ENCODE assay signal across 13 cellular contexts in genomic region chr5:401216-402034, GRCh38. TPM values are rescaled to one million over a fixed set of nuclear protein-coding genes. Genes with fewer than 3 reads are reported as not detected.
DNase-seq lines count a peak whose midpoint lies in the region; ATAC-seq and TF ChIP-seq lines count a peak whose summit lies in the region.
"Had no signal": no experiment of that assay in that cellular context is flagged by ENCODE, and none has a peak within 500 bp of the region (broad histone marks: within the 10 kb centered on the region; RNA-seq: fewer than 3 reads in every experiment).

No MANE protein-coding gene starts in this region.

- no peak overlapping the region for H3K4me3 Mint-ChIP-seq in T-helper 1 cell treated with Interleukin-12 subunit alpha and Interleukin-12 subunit beta and Interleukin-4 antibody, amounts not matched to agents 30 μg/mL and 1 μg/mL, for 36 hours
- no peak overlapping the region for H3K4me3 Mint-ChIP-seq in WTC11
- H3K4me3 Mint-ChIP-seq: natural killer cell treated with Interleukin-12 subunit alpha and Interleukin-12 subunit beta and Interleukin-15 and Interleukin-18, amount 100 ng/mL, for 72 hours had no signal

- no peaks in the 10 kb centered on the region for H3K36me3 ChIP-seq in HEK293 (ENCODE audit: control insufficient read depth in 2 of 2, insufficient read depth in 1 of 2, low read length in 2 of 2)
- H3K36me3 ChIP-seq in esophagus muscularis mucosa: no peaks in the 10 kb centered on the region

- no peak for DNase-seq in T-helper 1 cell
- DNase-seq in esophagus muscularis mucosa (ENCODE audit: extremely low spot score): peak; percentile 57
- peak; percentile 66 for DNase-seq in posterior vena cava (ENCODE audit: low spot score)
- DNase-seq in WTC11 (ENCODE audit: low spot score): no peak
- DNase-seq: amygdala, dermis blood vessel endothelial cell, foreskin keratinocyte, NCI-H2171 had no signal

- H3K4me3 ChIP-seq in HEK293 (ENCODE audit: low read depth, low read length) (no peak overlapping the region), esophagus muscularis mucosa (no peak overlapping the region)

- no peaks in the 10 kb centered on the region for H3K9me3 Mint-ChIP-seq in T-helper 1 cell treated with Interleukin-12 subunit alpha and Interleukin-12 subunit beta and Interleukin-4 antibody, amounts not matched to agents 30 μg/mL and 1 μg/mL, for 36 hours
- no peaks in the 10 kb centered on the region for H3K9me3 Mint-ChIP-seq in WTC11
- H3K9me3 Mint-ChIP-seq: natural killer cell treated with Interleukin-12 subunit alpha and Interleukin-12 subunit beta and Interleukin-15 and Interleukin-18, amount 100 ng/mL, for 72 hours had no signal

- no peak for TF ChIP-seq CTCF in HEK293 (tag by site-specific recombination; IDR thresholded peaks at IDR 0.05)
- no peak for TF ChIP-seq CTCF in esophagus muscularis mucosa (IDR thresholded peaks at IDR 0.05)
- no peak for TF ChIP-seq CTCF in WTC11 (IDR thresholded peaks at IDR 0.05)

- H3K36me3 Mint-ChIP-seq in T-helper 1 cell treated with Interleukin-12 subunit alpha and Interleukin-12 subunit beta and Interleukin-4 antibody, amounts not matched to agents 30 μg/mL and 1 μg/mL, for 36 hours (ENCODE audit: low read depth): peaks cover 16% of the 10 kb centered on the region
- H3K36me3 Mint-ChIP-seq in WTC11: no peaks in the 10 kb centered on the region
- H3K36me3 Mint-ChIP-seq: natural killer cell treated with Interleukin-12 subunit alpha and Interleukin-12 subunit beta and Interleukin-15 and Interleukin-18, amount 100 ng/mL, for 72 hours had no signal

- intact Hi-C loops in esophagus muscularis mucosa (cut with DNase I): no loop called here
- intact Hi-C loops in posterior vena cava (cut with DNase I): no loop called here

- peaks cover 18% of the 10 kb centered on the region for H3K4me1 Mint-ChIP-seq in T-helper 1 cell treated with Interleukin-12 subunit alpha and Interleukin-12 subunit beta and Interleukin-4 antibody, amounts not matched to agents 30 μg/mL and 1 μg/mL, for 36 hours (ENCODE audit: low read depth)
- H3K4me1 Mint-ChIP-seq in WTC11: peaks cover 12% of the 10 kb centered on the region

- WGBS in esophagus muscularis mucosa: 93% methylated on average over 20 of the region's 23 CpGs

- H3K27ac ChIP-seq in HEK293 (ENCODE audit: extremely low read depth, low read depth, low read length): no peak overlapping the region
- H3K27ac ChIP-seq in esophagus muscularis mucosa (replicated peaks in 1 of 4): no peak overlapping the region
- H3K27ac ChIP-seq: foreskin keratinocyte had no signal

- TF ChIP-seq EP300 in esophagus muscularis mucosa (IDR thresholded peaks at IDR 0.05): no peak

- H3K9me3 ChIP-seq in HEK293 (ENCODE audit: control insufficient read depth, insufficient read depth, low read depth, low read length) (no peaks in the 10 kb centered on the region), esophagus muscularis mucosa (no peaks in the 10 kb centered on the region)

- H3K4me1 ChIP-seq in HEK293 (ENCODE audit: control insufficient read depth, insufficient read depth, low read length) (peaks cover 18% of the 10 kb centered on the region), esophagus muscularis mucosa (peaks cover 13 to 15% (median 14%) of the 10 kb centered on the region in 4 donors)
- H3K4me1 ChIP-seq: foreskin keratinocyte had no signal

- TF ChIP-seq POLR2A in esophagus muscularis mucosa (IDR thresholded peaks at IDR 0.05; ENCODE audit: low read depth): no peak

- POLR2A ChIA-PET in HEK293 (lab: Yijun Ruan, JAX) (no interaction called here), WTC11 (lab: Charles Lee) (interaction anchor here (0.9 to 1.6 kb wide), 2 partner anchors 11 to 13 kb away, joined by 3 read pairs; no protein-coding TSS in a partner anchor)

- peak overlapping the region; percentile 15 for H3K27ac Mint-ChIP-seq in T-helper 1 cell treated with Interleukin-12 subunit alpha and Interleukin-12 subunit beta and Interleukin-4 antibody, amounts not matched to agents 30 μg/mL and 1 μg/mL, for 36 hours
- no peak overlapping the region for H3K27ac Mint-ChIP-seq in WTC11

- CTCF ChIA-PET in HEK293 (lab: Yijun Ruan, JAX) (interaction anchor here (0.7 to 1.5 kb wide), 2 partner anchors 11 to 44 kb away, joined by 3 read pairs; no protein-coding TSS in a partner anchor), WTC11 (lab: Charles Lee) (interaction anchor here (3.9 to 6.0 kb wide), 2 partner anchors 13 to 30 kb away, joined by 15 to 38 read pairs; no protein-coding TSS in a partner anchor)

- H3K27me3 Mint-ChIP-seq in T-helper 1 cell treated with Interleukin-12 subunit alpha and Interleukin-12 subunit beta and Interleukin-4 antibody, amounts not matched to agents 30 μg/mL and 1 μg/mL, for 36 hours (ENCODE audit: low read depth): no peaks in the 10 kb centered on the region
- H3K27me3 Mint-ChIP-seq in WTC11 (ENCODE audit: low read depth): peaks cover 19% of the 10 kb centered on the region

- peaks cover 0 to 35% (median 0%) of the 10 kb centered on the region in 4 donors for H3K27me3 ChIP-seq in esophagus muscularis mucosa

- ATAC-seq in GM18868 (IDR thresholded peaks at IDR 0.05; ENCODE audit: unreplicated experiment): no peak
- no peak for ATAC-seq in HG03139 (IDR thresholded peaks at IDR 0.05; ENCODE audit: unreplicated experiment)
- no peak for ATAC-seq in WTC11
- ATAC-seq: foreskin keratinocyte had no signal

TF ChIP-seq in HEK293, 187 proteins besides CTCF, POLR2A, EP300 and RAD21:
- TF ChIP-seq ZNF146 (tag by site-specific recombination; IDR thresholded peaks at IDR 0.05) (no peak), SCRT2 (tag by site-specific recombination; IDR thresholded peaks at IDR 0.05) (peak; percentile 50; the same call in 1 of the 2 replicates)

TF ChIP-seq in WTC11, 78 proteins besides CTCF, POLR2A, EP300 and RAD21 (continues in another document):
- TF ChIP-seq AFF4 (CRISPR knock-in tag; IDR thresholded peaks at IDR 0.05; ENCODE audit: borderline replicate concordance): no peak
- TF ChIP-seq MAX (CRISPR knock-in tag; IDR thresholded peaks at IDR 0.05): no peak
- TF ChIP-seq PRRX2 (CRISPR knock-in tag; IDR thresholded peaks at IDR 0.05): no peak
- TF ChIP-seq ZNF121 (CRISPR knock-in tag; IDR thresholded peaks at IDR 0.05): no peak
- TF ChIP-seq HMGXB4 (CRISPR knock-in tag; IDR thresholded peaks at IDR 0.05): no peak
- no peak for TF ChIP-seq ESRRA (CRISPR knock-in tag; IDR thresholded peaks at IDR 0.05; ENCODE audit: borderline replicate concordance)

RNA-seq across cellular contexts. Expression of gene EXOC3, which starts 41.6 kb away (rescaled TPM):
- total RNA-seq in esophagus muscularis mucosa (10 to 100 TPM; 48.6 to 82.1 (median 59.3) TPM), posterior vena cava (10 to 100 TPM; 52.6 to 54.2 TPM), WTC11 (2021) (60.1 to 62.4 TPM (median 62.2 TPM) in 3 replicates)

Comparison
In these comparisons a context has a peak if more than half of its experiments do, and no peak if none do; other contexts are left out.
1. DNase-seq: peak in esophagus muscularis mucosa (single experiment) and posterior vena cava (single experiment); none in T-helper 1 cell (0 of 5) and WTC11 (single experiment).